8 cellular contexts compared by ENCODE assay signal in the genomic region with DNA sequence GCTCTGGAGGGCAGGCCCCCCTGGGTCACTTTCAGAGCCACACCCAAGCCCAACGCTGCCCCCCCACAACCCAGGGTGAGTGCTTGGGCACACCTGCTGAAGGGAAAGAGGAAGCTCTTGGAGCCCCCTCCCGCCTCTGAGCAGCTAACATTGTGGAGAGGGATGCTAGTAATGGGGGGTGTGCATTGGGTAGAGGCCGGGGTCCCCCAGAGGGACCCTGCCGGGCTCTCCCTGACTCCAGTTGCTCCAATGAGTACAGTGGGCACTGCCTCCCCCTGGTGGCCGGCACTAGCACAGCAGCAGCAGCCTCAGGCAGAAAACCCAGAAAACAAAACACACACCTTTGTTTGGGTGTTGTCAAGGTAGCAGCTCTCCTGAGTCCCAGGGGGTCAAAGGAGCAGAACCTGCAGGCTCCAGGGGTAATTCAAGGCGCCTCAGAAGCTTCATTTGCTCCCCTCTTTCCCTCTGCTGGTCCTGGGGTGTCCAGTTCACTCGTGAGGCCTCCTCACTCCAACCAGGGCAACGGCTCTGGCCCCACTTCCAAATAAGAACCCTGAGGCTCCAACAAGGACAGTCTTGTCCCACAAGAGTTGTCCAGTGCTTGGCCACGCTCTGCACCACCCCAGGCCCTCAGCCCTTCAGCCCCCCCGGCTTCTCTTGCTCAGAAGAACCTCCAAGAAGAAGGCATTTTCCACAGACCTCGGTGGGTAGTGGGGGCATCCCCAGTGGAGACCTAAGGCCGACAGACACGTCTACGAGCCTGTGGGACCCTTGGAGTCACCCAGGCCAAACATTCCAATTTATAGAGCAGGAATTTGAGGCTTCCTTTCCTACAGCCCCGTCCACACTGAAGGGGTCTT. TPM values are rescaled to one million over a fixed set of nuclear protein-coding genes. Genes with fewer than 3 reads are reported as not detected.
A peak's percentile ranks its signal among the peaks of the same experiment; 100 is the strongest.
DNase-seq lines count a peak whose midpoint lies in the region; ATAC-seq, FAIRE-seq and TF ChIP-seq lines count a peak whose summit lies in the region.

No MANE protein-coding gene starts in this region.

- H3K9ac ChIP-seq in rectal smooth muscle tissue (ENCODE audit: low read length): peak overlapping the region; percentile 51

- H3K27ac ChIP-seq in right cardiac atrium (ENCODE audit: low read length) (peak overlapping the region; percentile 32), rectal smooth muscle tissue (ENCODE audit: low read depth, low read length) (peak overlapping the region; percentile 81)

- H3K27me3 ChIP-seq in right cardiac atrium (ENCODE audit: control insufficient read depth, insufficient read depth) (no peaks in the 10 kb centered on the region), rectal smooth muscle tissue (ENCODE audit: control insufficient read depth, insufficient read depth, low read length) (no peaks in the 10 kb centered on the region)

- H3K36me3 Mint-ChIP-seq in T-helper 1 cell treated with Interleukin-12 subunit alpha and Interleukin-12 subunit beta and Interleukin-4 antibody, amounts not matched to agents 30 μg/mL and 1 μg/mL, for 36 hours (ENCODE audit: low read depth): peaks cover 1% of the 10 kb centered on the region

- DNase-seq in NB4 (ENCODE audit: low read depth): peak; percentile 68
- DNase-seq in amniotic stem cell (lab: John Stamatoyannopoulos, UW): peak; percentile 11
- DNase-seq in right cardiac atrium: peak; percentile 72 to 92 (median 91)
- peak; percentile 78 for DNase-seq in urothelium cell line (ENCODE audit: low spot score)
- DNase-seq in putamen (ENCODE audit: low spot score): no peak

- peak; percentile 11 to 13 for ATAC-seq in right cardiac atrium

- H3K4me3 ChIP-seq in GM12875 (ENCODE audit: low read depth, low read length) (peak overlapping the region; percentile 99), NB4 (ENCODE audit: low read depth, low read length) (peak overlapping the region; percentile 83), right cardiac atrium (ENCODE audit: low read length) (peak overlapping the region; percentile 52), rectal smooth muscle tissue (ENCODE audit: low read length) (peak overlapping the region; percentile 96)

- H3K9me3 Mint-ChIP-seq in T-helper 1 cell treated with Interleukin-12 subunit alpha and Interleukin-12 subunit beta and Interleukin-4 antibody, amounts not matched to agents 30 μg/mL and 1 μg/mL, for 36 hours: no peaks in the 10 kb centered on the region

- H3K4me1 Mint-ChIP-seq in T-helper 1 cell treated with Interleukin-12 subunit alpha and Interleukin-12 subunit beta and Interleukin-4 antibody, amounts not matched to agents 30 μg/mL and 1 μg/mL, for 36 hours (ENCODE audit: low read depth): peaks cover 41% of the 10 kb centered on the region

- H3K27ac Mint-ChIP-seq in T-helper 1 cell treated with Interleukin-12 subunit alpha and Interleukin-12 subunit beta and Interleukin-4 antibody, amounts not matched to agents 30 μg/mL and 1 μg/mL, for 36 hours: peak overlapping the region; percentile 94

- no peaks in the 10 kb centered on the region for H3K36me3 ChIP-seq in rectal smooth muscle tissue (ENCODE audit: control insufficient read depth, insufficient read depth, low read length)

- no peaks in the 10 kb centered on the region for H3K27me3 Mint-ChIP-seq in T-helper 1 cell treated with Interleukin-12 subunit alpha and Interleukin-12 subunit beta and Interleukin-4 antibody, amounts not matched to agents 30 μg/mL and 1 μg/mL, for 36 hours (ENCODE audit: low read depth)

- intact Hi-C loops in right cardiac atrium (cut with DNase I): loop anchor here (2.0 to 10.0 kb wide), 4 partner anchors 45 to 110 kb away; no protein-coding TSS in a partner anchor

- TF ChIP-seq POLR2A in NB4 (IDR thresholded peaks at IDR 0.05; ENCODE audit: extremely low read depth, insufficient read length): no peak

- H3K4me1 ChIP-seq in right cardiac atrium (ENCODE audit: control insufficient read depth, insufficient read depth, low read length): peaks cover 5% of the 10 kb centered on the region
- H3K4me1 ChIP-seq in rectal smooth muscle tissue (ENCODE audit: control insufficient read depth, insufficient read depth, low read length): peaks cover 25% of the 10 kb centered on the region

- WGBS in right cardiac atrium: 27% methylated on average over 15 of the region's 15 CpGs

- H3K9me3 ChIP-seq in right cardiac atrium (ENCODE audit: control insufficient read depth, low read length): no peaks in the 10 kb centered on the region

- TF ChIP-seq CTCF in GM12875 (IDR thresholded peaks at IDR 0.05; ENCODE audit: borderline replicate concordance, insufficient read depth, low read depth, low read length): peak; percentile 95
- TF ChIP-seq CTCF in NB4 (IDR thresholded peaks at IDR 0.05; ENCODE audit: low read depth, low read length): peak; percentile 96

- H3K4me3 Mint-ChIP-seq in T-helper 1 cell treated with Interleukin-12 subunit alpha and Interleukin-12 subunit beta and Interleukin-4 antibody, amounts not matched to agents 30 μg/mL and 1 μg/mL, for 36 hours: peak overlapping the region; percentile 93

- no peak for FAIRE-seq in urothelium cell line (lab: Jason Lieb, UNC)

RNA-seq across cellular contexts. Expression of gene GBGT1, which starts 16.1 kb away (rescaled TPM):
- 10 to 100 TPM in 3 of 4 donors, 1 to 10 TPM in 1; 9.6 to 12.8 (median 11.3) TPM for total RNA-seq in right cardiac atrium
- 7.4 TPM for polyA plus RNA-seq in right cardiac atrium

RNA-seq across cellular contexts. Expression of gene RALGDS, which starts 26.6 kb away (rescaled TPM):
- total RNA-seq in right cardiac atrium: 10 to 100 TPM; 18.5 to 36.3 (median 32.1) TPM
- polyA plus RNA-seq in right cardiac atrium: 33.8 TPM
